Comparison of ENCODE assay signal across 8 cellular contexts in the genomic region with DNA sequence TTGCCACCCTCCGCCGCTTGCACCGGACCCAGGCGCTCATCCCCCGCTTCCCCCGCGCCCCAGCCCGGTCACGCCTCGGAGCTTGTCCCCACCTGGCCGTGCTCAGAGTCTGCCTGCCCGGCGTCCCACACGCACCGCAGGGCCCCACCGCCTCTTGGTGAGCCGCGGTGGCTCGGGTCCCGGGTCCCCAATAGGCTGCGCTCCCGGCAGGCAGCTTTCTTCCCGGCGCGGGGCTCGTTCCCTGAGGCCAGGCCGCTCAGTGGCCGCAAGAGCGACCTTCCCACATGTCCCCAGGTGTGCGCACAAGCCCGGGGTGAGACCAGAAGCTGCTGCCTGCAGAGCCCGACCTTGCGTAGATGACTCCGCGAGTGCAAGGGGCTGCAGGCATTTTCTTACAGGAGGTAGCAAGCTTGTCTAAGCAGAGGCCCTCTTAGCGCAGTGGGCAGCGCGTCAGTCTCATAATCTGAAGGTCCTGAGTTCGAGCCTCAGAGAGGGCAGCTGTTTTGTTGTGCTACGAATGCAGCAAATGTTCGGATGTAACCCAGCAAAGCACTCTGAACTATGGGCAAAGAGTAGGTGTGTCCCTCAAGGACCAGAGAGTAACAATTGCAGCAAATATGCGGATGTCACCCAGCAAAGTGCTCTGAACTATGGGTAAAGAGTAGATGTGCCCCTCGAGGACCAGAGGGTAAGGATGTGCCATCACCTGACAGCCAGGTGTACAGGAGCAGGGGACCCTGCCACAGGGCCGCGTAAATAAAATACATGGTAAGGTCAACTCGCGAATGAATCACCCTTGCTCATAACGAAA. TPM values are rescaled to one million over a fixed set of nuclear protein-coding genes. Genes with fewer than 3 reads are reported as not detected.
DNase-seq lines count a peak whose midpoint lies in the region; ATAC-seq and TF ChIP-seq lines count a peak whose summit lies in the region.

No MANE protein-coding gene starts in this region.

- TF ChIP-seq CTCF in HEK293 (tag by site-specific recombination; IDR thresholded peaks at IDR 0.05) (0 out of 2 replicates have a peak, but pooled peaks have one; percentile 17), cardiac fibroblast (IDR thresholded peaks at IDR 0.05; ENCODE audit: low read depth, low read length) (no peak)

- no peak overlapping the region for H3K4me3 Mint-ChIP-seq in effector memory CD8-positive, alpha-beta T cell

- H3K4me1 Mint-ChIP-seq in effector memory CD8-positive, alpha-beta T cell (ENCODE audit: low read depth in 2 of 2) = peaks cover 4 to 5% of the 10 kb centered on the region in 2 donors

- no peak overlapping the region for H3K27ac Mint-ChIP-seq in effector memory CD8-positive, alpha-beta T cell

- no peaks in the 10 kb centered on the region for H3K4me1 ChIP-seq in HEK293 (ENCODE audit: control insufficient read depth, insufficient read depth, low read length)

- no peaks in the 10 kb centered on the region for H3K36me3 Mint-ChIP-seq in effector memory CD8-positive, alpha-beta T cell (ENCODE audit: insufficient read depth)

- H3K4me3 ChIP-seq in HEK293 (ENCODE audit: low read depth, low read length) (peak overlapping the region; percentile 59), cardiac fibroblast (replicated peaks in 1 of 2; ENCODE audit: low read depth in 2 of 2, low read length in 2 of 2) (peak overlapping the region; percentile 26 to 55)

- H3K9me3 ChIP-seq in HEK293 (ENCODE audit: control insufficient read depth, insufficient read depth, low read depth, low read length) = no peaks in the 10 kb centered on the region

- H3K27ac ChIP-seq in HEK293 (ENCODE audit: extremely low read depth, low read depth, low read length) = peak overlapping the region; percentile 27; the same call in 1 of the 2 replicates

- CTCF ChIA-PET in HEK293 (lab: Yijun Ruan, JAX) = interaction anchor here (0.6 to 11.6 kb wide), 8 partner anchors 14 to 481 kb away, joined by 3 to 77 read pairs (median 4); no protein-coding TSS in a partner anchor

- no peak for ATAC-seq in effector memory CD8-positive, alpha-beta T cell (replicated peaks)

- peaks cover 64 to 93% of the 10 kb centered on the region in 2 donors for H3K27me3 Mint-ChIP-seq in effector memory CD8-positive, alpha-beta T cell

- DNase-seq in ELR (ENCODE audit: low read depth) (peak; percentile 94), NCI-H524 treated with DMSO at 0.1 percent for 48 hours (lab: John Stamatoyannopoulos, UW) (peak; percentile 90), cardiac fibroblast (ENCODE audit: low read depth in 2 of 2) (peak; percentile 78 to 94), mesenteric fat pad (ENCODE audit: low spot score) (peak; percentile 89), KG1 (lab: John Stamatoyannopoulos, UW) (no peak)
- DNase-seq in effector memory CD8-positive, alpha-beta T cell = no peak
- no peak for DNase-seq in activated CD4-positive, CD25-positive, alpha-beta regulatory T cell treated with anti-CD3 and anti-CD28 coated beads, Interleukin-2, amount 50 U/mL, for 72 hours

- no peaks in the 10 kb centered on the region for H3K36me3 ChIP-seq in HEK293 (ENCODE audit: control insufficient read depth in 2 of 2, insufficient read depth in 1 of 2, low read length in 2 of 2)

- H3K9me3 Mint-ChIP-seq in effector memory CD8-positive, alpha-beta T cell = no peaks in the 10 kb centered on the region

- POLR2A ChIA-PET in HEK293 (lab: Yijun Ruan, JAX) = interaction anchor here (0.6 to 1.8 kb wide), 4 partner anchors 36 to 667 kb away, joined by 3 to 8 read pairs (median 6); partner anchors contain the start of genes DHX38, TXNL4B and ZNF23

TF ChIP-seq in HEK293, 187 proteins besides CTCF, POLR2A, EP300 and RAD21 (continues in another document):
- no peak for TF ChIP-seq ZNF223 (tag by site-specific recombination; IDR thresholded peaks at IDR 0.05)
- TF ChIP-seq KLF10 (tag by site-specific recombination; IDR thresholded peaks at IDR 0.05) = peak; percentile 98
- TF ChIP-seq ZBTB17 (tag by site-specific recombination; IDR thresholded peaks at IDR 0.05) = peak; percentile 88
- TF ChIP-seq ZNF391 (tag by site-specific recombination; IDR thresholded peaks at IDR 0.05; ENCODE audit: borderline replicate concordance, low read depth) = peak; percentile 29; the same call in 1 of the 2 replicates
- TF ChIP-seq ZNF335 (tag by site-specific recombination; conservative IDR thresholded peaks at IDR 0.05) = peak; percentile 96
- TF ChIP-seq, protein P1, sequence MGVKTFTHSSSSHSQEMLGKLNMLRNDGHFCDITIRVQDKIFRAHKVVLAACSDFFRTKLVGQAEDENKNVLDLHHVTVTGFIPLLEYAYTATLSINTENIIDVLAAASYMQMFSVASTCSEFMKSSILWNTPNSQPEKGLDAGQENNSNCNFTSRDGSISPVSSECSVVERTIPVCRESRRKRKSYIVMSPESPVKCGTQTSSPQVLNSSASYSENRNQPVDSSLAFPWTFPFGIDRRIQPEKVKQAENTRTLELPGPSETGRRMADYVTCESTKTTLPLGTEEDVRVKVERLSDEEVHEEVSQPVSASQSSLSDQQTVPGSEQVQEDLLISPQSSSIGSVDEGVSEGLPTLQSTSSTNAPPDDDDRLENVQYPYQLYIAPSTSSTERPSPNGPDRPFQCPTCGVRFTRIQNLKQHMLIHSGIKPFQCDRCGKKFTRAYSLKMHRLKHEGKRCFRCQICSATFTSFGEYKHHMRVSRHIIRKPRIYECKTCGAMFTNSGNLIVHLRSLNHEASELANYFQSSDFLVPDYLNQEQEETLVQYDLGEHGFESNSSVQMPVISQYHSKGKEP (tag by site-specific recombination; IDR thresholded peaks at IDR 0.05) = peak; percentile 95
- peak; percentile 45; the same call in 1 of the 2 replicates for TF ChIP-seq OSR2 (tag by site-specific recombination; IDR thresholded peaks at IDR 0.05)
- no peak for TF ChIP-seq ZNF596 (tag by site-specific recombination; IDR thresholded peaks at IDR 0.05)
- TF ChIP-seq ZNF324 (tag by site-specific recombination; IDR thresholded peaks at IDR 0.05) = peak; percentile 95
- TF ChIP-seq ZFP69B (tag by site-specific recombination; IDR thresholded peaks at IDR 0.05) = peak; percentile 82
- TF ChIP-seq ZSCAN5A (tag by site-specific recombination; IDR thresholded peaks at IDR 0.05) = 0 out of 2 replicates have a peak, but pooled peaks have one; percentile 20
- TF ChIP-seq KLF7 (tag by site-specific recombination; IDR thresholded peaks at IDR 0.05; ENCODE audit: borderline replicate concordance) = peak; percentile 70; the same call in 1 of the 2 replicates
- no peak for TF ChIP-seq ZNF132 (tag by site-specific recombination; IDR thresholded peaks at IDR 0.05; ENCODE audit: borderline replicate concordance)
- TF ChIP-seq ZNF701 (tag by site-specific recombination; IDR thresholded peaks at IDR 0.05) = 0 out of 2 replicates have a peak, but pooled peaks have one; percentile 49
- 0 out of 2 replicates have a peak, but pooled peaks have one; percentile 22 for TF ChIP-seq ZNF423 (tag by site-specific recombination; IDR thresholded peaks at IDR 0.05)
- peak; percentile 42; the same call in 1 of the 2 replicates for TF ChIP-seq ZNF449 (tag by site-specific recombination; IDR thresholded peaks at IDR 0.05)
- no peak for TF ChIP-seq ZNF26 (tag by site-specific recombination; IDR thresholded peaks at IDR 0.05)
- peak; percentile 48; the same call in 1 of the 2 replicates for TF ChIP-seq ZNF302 (tag by site-specific recombination; IDR thresholded peaks at IDR 0.05; ENCODE audit: low read depth)
- TF ChIP-seq ZNF221 (tag by site-specific recombination; IDR thresholded peaks at IDR 0.05; ENCODE audit: borderline replicate concordance) = 0 out of 2 replicates have a peak, but pooled peaks have one; percentile 69
- TF ChIP-seq ZNF843 (tag by site-specific recombination; IDR thresholded peaks at IDR 0.05) = peak; percentile 81; the same call in 1 of the 2 replicates
- peak; percentile 76; the same call in 1 of the 2 replicates for TF ChIP-seq ZNF792 (tag by site-specific recombination; IDR thresholded peaks at IDR 0.05)
- no peak for TF ChIP-seq ZNF549 (tag by site-specific recombination; IDR thresholded peaks at IDR 0.05)
- TF ChIP-seq GLIS2 (tag by site-specific recombination; IDR thresholded peaks at IDR 0.05) = peak; percentile 92

RNA-seq across cellular contexts. Expression of gene TLE7, which starts 15.6 kb away (rescaled TPM):
- total RNA-seq in mesenteric fat pad = not detected

RNA-seq across cellular contexts. Expression of gene ZNF23, which starts 35.8 kb away (rescaled TPM):
- total RNA-seq in mesenteric fat pad = 10.9 TPM

Comparison
In these comparisons a context has a peak if more than half of its experiments do, and no peak if none do; other contexts are left out.
1. DNase-seq: peak in ELR (single experiment), NCI-H524 treated with DMSO at 0.1 percent for 48 hours (single experiment), cardiac fibroblast (2 of 2) and mesenteric fat pad (single experiment); none in effector memory CD8-positive, alpha-beta T cell (0 of 3), KG1 (single experiment) and activated CD4-positive, CD25-positive, alpha-beta regulatory T cell treated with anti-CD3 and anti-CD28 coated beads, Interleukin-2, amount 50 U/mL, for 72 hours (single experiment).